12 cellular contexts compared by ENCODE assay signal in genomic region chr11:119025099-119025473, GRCh38. TPM values are rescaled to one million over a fixed set of nuclear protein-coding genes. Genes with fewer than 3 reads are reported as not detected.
DNase-seq lines count a peak whose midpoint lies in the region; ATAC-seq and TF ChIP-seq lines count a peak whose summit lies in the region.
"Had no signal": no experiment of that assay in that cellular context is flagged by ENCODE, and none has a peak within 500 bp of the region (broad histone marks: within the 10 kb centered on the region; RNA-seq: fewer than 3 reads in every experiment).

No MANE protein-coding gene starts in this region.

- peak overlapping the region; percentile 30 for H3K4me3 Mint-ChIP-seq in CD4-positive, alpha-beta T cell
- no peak overlapping the region for H3K4me3 Mint-ChIP-seq in nephron progenitor cell
- H3K4me3 Mint-ChIP-seq in CD14-positive monocyte, result no peak overlapping the region
- H3K4me3 Mint-ChIP-seq: immature natural killer cell had no signal

- WGBS in body of pancreas, 2 donors, result 64 to 67% methylated on average over 5 of the region's 5 CpGs

- TF ChIP-seq POLR2A in body of pancreas (IDR thresholded peaks at IDR 0.05), result peak in 1 of 3 donors; percentile 2

- CTCF ChIA-PET in CD4-positive, alpha-beta T cell (lab: Charles Lee), result interaction anchor here (0.7 kb wide), 1 partner anchor 17 kb away, joined by 5 read pairs; no protein-coding TSS in a partner anchor

- H3K36me3 Mint-ChIP-seq in CD4-positive, alpha-beta T cell (ENCODE audit: low read depth), result peaks cover 53% of the 10 kb centered on the region
- H3K36me3 Mint-ChIP-seq in nephron progenitor cell (ENCODE audit: low read depth), result peaks cover 47% of the 10 kb centered on the region
- peaks cover 50 to 66% of the 10 kb centered on the region in 2 donors for H3K36me3 Mint-ChIP-seq in CD14-positive monocyte

- no peak overlapping the region for H3K27ac ChIP-seq in CD4-positive, alpha-beta T cell (ENCODE audit: low read depth, low read length)
- H3K27ac ChIP-seq in body of pancreas, result peak overlapping the region in 3 of 4 donors; percentile 52 to 95 (median 88)
- H3K27ac ChIP-seq: C4-2B had no signal

- H3K36me3 ChIP-seq in body of pancreas (replicated peaks in 1 of 2; ENCODE audit: insufficient read depth in 1 of 2, low read depth in 2 of 2), result peaks cover 0 to 2% of the 10 kb centered on the region in 2 donors

- POLR2A ChIA-PET in CD4-positive, alpha-beta T cell (lab: Charles Lee), result interaction anchor here (0.8 to 1.2 kb wide), 2 partner anchors 32 to 79 kb away, joined by 3 read pairs; partner anchors contain the start of gene HYOU1

- DNase-seq in 8988T, result peak; percentile 15
- no peak for DNase-seq in CD4-positive, alpha-beta T cell
- DNase-seq in body of pancreas, result no peak
- DNase-seq in nephron progenitor cell, result no peak
- no peak for DNase-seq in GM19240 (ENCODE audit: insufficient read length, low spot score)
- no peak for DNase-seq in CD14-positive monocyte (ENCODE audit: low spot score)
- DNase-seq in NCI-H146 (lab: John Stamatoyannopoulos, UW), result no peak
- DNase-seq: foreskin melanocyte, immature natural killer cell, MV-4-11 had no signal

- H3K27ac Mint-ChIP-seq in CD4-positive, alpha-beta T cell, result peak overlapping the region; percentile 67
- peak overlapping the region; percentile 50 for H3K27ac Mint-ChIP-seq in nephron progenitor cell
- H3K27ac Mint-ChIP-seq in CD14-positive monocyte, result peak overlapping the region in 3 of 7 donors; percentile 36 to 65 (median 51)

- peaks cover 93% of the 10 kb centered on the region for H3K4me1 ChIP-seq in body of pancreas

- H3K27me3 Mint-ChIP-seq in CD4-positive, alpha-beta T cell, result no peaks in the 10 kb centered on the region
- H3K27me3 Mint-ChIP-seq in nephron progenitor cell (ENCODE audit: low read depth, poor library complexity), result peaks cover 5% of the 10 kb centered on the region
- H3K27me3 Mint-ChIP-seq in CD14-positive monocyte (ENCODE audit: low read depth in 3 of 3), result peaks cover 0 to 1% (median 0%) of the 10 kb centered on the region in 3 donors

- H3K4me3 ChIP-seq in body of pancreas, result no peak overlapping the region

- intact Hi-C loops in CD4-positive, alpha-beta T cell (cut with DNase I, micrococcal nuclease), result no loop called here
- intact Hi-C loops in body of pancreas (cut with DNase I), result no loop called here
- intact Hi-C loops in CD14-positive monocyte (cut with micrococcal nuclease), result no loop called here

- no peaks in the 10 kb centered on the region for H3K9me3 Mint-ChIP-seq in CD4-positive, alpha-beta T cell
- H3K9me3 Mint-ChIP-seq in nephron progenitor cell (no peaks in the 10 kb centered on the region), CD14-positive monocyte (no peaks in the 10 kb centered on the region)
- H3K9me3 Mint-ChIP-seq: immature natural killer cell had no signal

- H3K9me3 ChIP-seq in CD4-positive, alpha-beta T cell (ENCODE audit: control insufficient read depth, low read length), result no peaks in the 10 kb centered on the region
- no peaks in the 10 kb centered on the region for H3K9me3 ChIP-seq in body of pancreas

- ATAC-seq in CD4-positive, alpha-beta T cell (ENCODE audit: poor library complexity), result no peak
- ATAC-seq in body of pancreas, result no peak
- ATAC-seq: SK-N-SH treated with all-trans-retinoic acid at 6 μM for 48 hours had no signal

- no peaks in the 10 kb centered on the region for H3K27me3 ChIP-seq in CD4-positive, alpha-beta T cell (ENCODE audit: control insufficient read depth, insufficient read depth, low read length)
- H3K27me3 ChIP-seq in body of pancreas, result no peaks in the 10 kb centered on the region

- peaks cover 53% of the 10 kb centered on the region for H3K4me1 Mint-ChIP-seq in CD4-positive, alpha-beta T cell (ENCODE audit: low read depth)
- H3K4me1 Mint-ChIP-seq in nephron progenitor cell, result peaks cover 54% of the 10 kb centered on the region
- peaks cover 17% of the 10 kb centered on the region for H3K4me1 Mint-ChIP-seq in CD14-positive monocyte

- no peak for TF ChIP-seq CTCF in CD4-positive, alpha-beta T cell (IDR thresholded peaks at IDR 0.05)
- TF ChIP-seq CTCF in body of pancreas (IDR thresholded peaks at IDR 0.05), result no peak
- TF ChIP-seq CTCF in nephron progenitor cell (IDR thresholded peaks at IDR 0.05), result no peak
- TF ChIP-seq CTCF in CD14-positive monocyte (IDR thresholded peaks at IDR 0.05), result no peak

RNA-seq across cellular contexts. Expression of gene SLC37A4, which starts 5.6 kb away (rescaled TPM):
- total RNA-seq in CD4-positive, alpha-beta T cell, result 1 to 10 TPM; 5.2 to 6.6 TPM
- 10 to 100 TPM; 64.6 to 90.3 TPM for total RNA-seq in body of pancreas
- 1 to 10 TPM; 5.9 to 7.2 TPM for polyA plus RNA-seq in CD14-positive monocyte

RNA-seq across cellular contexts. Expression of gene TRAPPC4, which starts 6.5 kb away (rescaled TPM):
- total RNA-seq in CD4-positive, alpha-beta T cell, result 100 to 1,000 TPM; 101 to 106 TPM
- 10 to 100 TPM; 26.2 to 39.9 TPM for total RNA-seq in body of pancreas
- polyA plus RNA-seq in CD14-positive monocyte, result 10 to 100 TPM; 46.9 to 54.5 TPM

RNA-seq across cellular contexts. Expression of gene RPS25, which starts 6.9 kb away (rescaled TPM):
- total RNA-seq in CD4-positive, alpha-beta T cell, result 1,000 to 10,000 TPM; 2,261 to 2,296 TPM
- 1,000 to 10,000 TPM in 1 of 2 donors, 100 to 1,000 TPM in 1; 824 to 1,261 TPM for total RNA-seq in body of pancreas
- 1,000 to 10,000 TPM; 1,264 to 1,336 TPM for polyA plus RNA-seq in CD14-positive monocyte

RNA-seq across cellular contexts. Expression of gene CENATAC, which starts 27.1 kb away (rescaled TPM):
- total RNA-seq in CD4-positive, alpha-beta T cell, result 100 to 1,000 TPM; 121 to 122 TPM
- total RNA-seq in body of pancreas, result 10 to 100 TPM; 68.7 to 95.9 TPM
- 1 to 10 TPM; 2.7 to 4.1 TPM for polyA plus RNA-seq in CD14-positive monocyte

RNA-seq across cellular contexts. Expression of gene HYOU1, which starts 31.9 kb away (rescaled TPM):
- 10 to 100 TPM; 76.5 to 81.4 TPM for total RNA-seq in CD4-positive, alpha-beta T cell
- total RNA-seq in body of pancreas, result 100 to 1,000 TPM; 121 to 218 TPM
- 1 to 10 TPM; 8.4 to 8.6 TPM for polyA plus RNA-seq in CD14-positive monocyte

Comparison
In these comparisons a context has a peak if more than half of its experiments do, and no peak if none do; other contexts are left out.
1. RNA of gene SLC37A4, which starts 5.6 kb away (total RNA-seq): 64.6 to 90.3 TPM in body of pancreas; 5.2 to 6.6 TPM in CD4-positive, alpha-beta T cell; every median in the first group is over 4 times any median in the second.